In genomic region chr5:96968074-96968473, GRCh38 we compare ENCODE assay signal across 12 cellular contexts. TPM values are rescaled to one million over a fixed set of nuclear protein-coding genes. Genes with fewer than 3 reads are reported as not detected.
DNase-seq lines count a peak whose midpoint lies in the region; ATAC-seq, FAIRE-seq and TF ChIP-seq lines count a peak whose summit lies in the region.
"Had no signal": no experiment of that assay in that cellular context is flagged by ENCODE, and none has a peak within 500 bp of the region (broad histone marks: within the 10 kb centered on the region; RNA-seq: fewer than 3 reads in every experiment).

No MANE protein-coding gene starts in this region.

- no peaks in the 10 kb centered on the region for H3K36me3 ChIP-seq in ascending aorta
- H3K36me3 ChIP-seq: neutrophil had no signal

- peak overlapping the region; percentile 38 to 43 for H3K27ac ChIP-seq in ascending aorta
- H3K27ac ChIP-seq: epithelial cell of prostate, neutrophil had no signal

- peaks cover 6% of the 10 kb centered on the region for H3K36me3 Mint-ChIP-seq in activated naive CD8-positive, alpha-beta T cell
- peaks cover 3% of the 10 kb centered on the region for H3K36me3 Mint-ChIP-seq in activated naive CD8-positive, alpha-beta T cell treated with anti-CD3 and anti-CD28 coated beads, Interleukin-2, amount 50 U/mL, for 24 hours (ENCODE audit: low read depth)

- peaks cover 0 to 22% of the 10 kb centered on the region in 2 donors for H3K4me1 ChIP-seq in ascending aorta

- H3K27me3 ChIP-seq in ascending aorta: no peaks in the 10 kb centered on the region
- H3K27me3 ChIP-seq: neutrophil had no signal

- H3K9me3 Mint-ChIP-seq in activated naive CD8-positive, alpha-beta T cell (ENCODE audit: low read depth): no peaks in the 10 kb centered on the region
- H3K9me3 Mint-ChIP-seq in activated naive CD8-positive, alpha-beta T cell treated with anti-CD3 and anti-CD28 coated beads, Interleukin-2, amount 50 U/mL, for 24 hours: peaks cover 6% of the 10 kb centered on the region
- H3K9me3 Mint-ChIP-seq: activated CD4-positive, alpha-beta memory T cell treated with anti-CD3 and anti-CD28 coated beads for 36 hours had no signal

- peaks cover 90% of the 10 kb centered on the region for H3K4me1 Mint-ChIP-seq in activated naive CD8-positive, alpha-beta T cell (ENCODE audit: low read depth)
- peaks cover 85% of the 10 kb centered on the region for H3K4me1 Mint-ChIP-seq in activated naive CD8-positive, alpha-beta T cell treated with anti-CD3 and anti-CD28 coated beads, Interleukin-2, amount 50 U/mL, for 24 hours

- no peak overlapping the region for H3K4me3 ChIP-seq in ascending aorta

- no peak overlapping the region for H3K4me3 Mint-ChIP-seq in activated naive CD8-positive, alpha-beta T cell
- H3K4me3 Mint-ChIP-seq in activated naive CD8-positive, alpha-beta T cell treated with anti-CD3 and anti-CD28 coated beads, Interleukin-2, amount 50 U/mL, for 24 hours: no peak overlapping the region
- H3K4me3 Mint-ChIP-seq: activated CD4-positive, alpha-beta memory T cell treated with anti-CD3 and anti-CD28 coated beads for 36 hours had no signal

- no peak for DNase-seq in activated naive CD8-positive, alpha-beta T cell treated with anti-CD3 and anti-CD28 coated beads, Interleukin-2, amount 50 U/mL, for 24 hours
- DNase-seq in ascending aorta (ENCODE audit: low spot score in 2 of 2): no peak
- DNase-seq in iris pigment epithelial cell (ENCODE audit: low read depth): peak; percentile 62
- DNase-seq in urothelium cell line (ENCODE audit: low spot score): peak; percentile 56
- no peak for DNase-seq in T-helper 2 cell
- DNase-seq in amygdala (lab: John Stamatoyannopoulos, UW): no peak
- DNase-seq: activated CD4-positive, alpha-beta memory T cell treated with anti-CD3 and anti-CD28 coated beads for 36 hours; NCI-H774 had no signal

- FAIRE-seq in urothelium cell line (lab: Jason Lieb, UNC): no peak

- H3K27me3 Mint-ChIP-seq in activated naive CD8-positive, alpha-beta T cell: no peaks in the 10 kb centered on the region
- no peaks in the 10 kb centered on the region for H3K27me3 Mint-ChIP-seq in activated naive CD8-positive, alpha-beta T cell treated with anti-CD3 and anti-CD28 coated beads, Interleukin-2, amount 50 U/mL, for 24 hours
- H3K27me3 Mint-ChIP-seq: activated CD4-positive, alpha-beta memory T cell treated with anti-CD3 and anti-CD28 coated beads for 36 hours had no signal

- H3K27ac Mint-ChIP-seq in activated naive CD8-positive, alpha-beta T cell: peak overlapping the region; percentile 92
- H3K27ac Mint-ChIP-seq in activated naive CD8-positive, alpha-beta T cell treated with anti-CD3 and anti-CD28 coated beads, Interleukin-2, amount 50 U/mL, for 24 hours: no peak overlapping the region
- H3K27ac Mint-ChIP-seq: activated CD4-positive, alpha-beta memory T cell treated with anti-CD3 and anti-CD28 coated beads for 36 hours had no signal

- H3K9me3 ChIP-seq in ascending aorta: no peaks in the 10 kb centered on the region
- H3K9me3 ChIP-seq: neutrophil had no signal

- ATAC-seq in activated naive CD8-positive, alpha-beta T cell treated with anti-CD3 and anti-CD28 coated beads, Interleukin-2, amount 50 U/mL, for 24 hours: no peak
- ATAC-seq in GM21526 (IDR thresholded peaks at IDR 0.05; ENCODE audit: low FRiP score, unreplicated experiment): no peak

- intact Hi-C loops in ascending aorta (cut with DNase I): no loop called here

- TF ChIP-seq CTCF in ascending aorta (IDR thresholded peaks at IDR 0.05): no peak

RNA-seq across cellular contexts. Expression of gene LNPEP, which starts 32.2 kb away (rescaled TPM):
- 35.3 TPM for total RNA-seq in ascending aorta

Comparison
In these comparisons a context has a peak if more than half of its experiments do, and no peak if none do; other contexts are left out.
1. DNase-seq: peak in iris pigment epithelial cell (single experiment) and urothelium cell line (single experiment); none in activated naive CD8-positive, alpha-beta T cell treated with anti-CD3 and anti-CD28 coated beads, Interleukin-2, amount 50 U/mL, for 24 hours (single experiment), ascending aorta (0 of 2), T-helper 2 cell (0 of 5) and amygdala (0 of 56).